22 cellular contexts compared by ENCODE assay signal in genomic region chr15:62327386-62327785, GRCh38.
"Had no signal": no experiment of that assay in that cellular context is flagged by ENCODE, and none has a peak within 500 bp of the region (broad histone marks: within the 10 kb centered on the region; RNA-seq: fewer than 3 reads in every experiment).

No MANE protein-coding gene starts in this region.

- H3K9me3 Mint-ChIP-seq: dendritic cell treated with granulocyte-macrophage colony-stimulating factor and Interleukin-4, amounts not matched to agents 40 ng/mL and 50 ng/mL, for 4 days; effector memory CD8-positive, alpha-beta T cell; immature natural killer cell had no signal

- H3K27ac ChIP-seq: colonic mucosa, esophagus muscularis mucosa, foreskin keratinocyte, gastroesophageal sphincter, heart left ventricle, hepatocyte, left ventricle myocardium inferior, lower lobe of right lung had no signal

- ATAC-seq: effector memory CD8-positive, alpha-beta T cell; foreskin keratinocyte; gastroesophageal sphincter; heart left ventricle; left colon had no signal

- H3K27ac Mint-ChIP-seq: dendritic cell treated with granulocyte-macrophage colony-stimulating factor and Interleukin-4, amounts not matched to agents 40 ng/mL and 50 ng/mL, for 4 days; effector memory CD8-positive, alpha-beta T cell; endodermal cell; immature natural killer cell had no signal

- H3K4me2 ChIP-seq: hepatocyte had no signal

- H3K4me1 ChIP-seq: colonic mucosa, esophagus muscularis mucosa, foreskin keratinocyte, gastroesophageal sphincter, heart left ventricle, left ventricle myocardium inferior, lower lobe of right lung had no signal

- DNase-seq: cerebellar nuclear complex; colonic mucosa; cortex of kidney; effector CD8-positive, alpha-beta T cell; effector memory CD8-positive, alpha-beta T cell; endodermal cell; foreskin keratinocyte; heart left ventricle; hypothalamus; immature natural killer cell; islet precursor cell; kidney; kidney glomerular epithelial cell; left colon; left ventricle myocardium inferior; lower lobe of right lung; mesenchymal stem cell; midbrain had no signal

- H3K36me3 Mint-ChIP-seq: immature natural killer cell had no signal

- H3K36me3 ChIP-seq: colonic mucosa, esophagus muscularis mucosa, gastroesophageal sphincter, heart left ventricle, left ventricle myocardium inferior, lower lobe of right lung had no signal

- H3K4me1 Mint-ChIP-seq: endodermal cell, immature natural killer cell had no signal

- H3K4me3 ChIP-seq: colonic mucosa, esophagus muscularis mucosa, gastroesophageal sphincter, heart left ventricle, hepatocyte, left ventricle myocardium inferior, lower lobe of right lung had no signal

- H3K9me3 ChIP-seq: colonic mucosa, esophagus muscularis mucosa, gastroesophageal sphincter, heart left ventricle, left ventricle myocardium inferior, lower lobe of right lung had no signal

- H3K4me3 Mint-ChIP-seq: dendritic cell treated with granulocyte-macrophage colony-stimulating factor and Interleukin-4, amounts not matched to agents 40 ng/mL and 50 ng/mL, for 4 days; effector memory CD8-positive, alpha-beta T cell; endodermal cell; immature natural killer cell had no signal

- H3K27me3 ChIP-seq: colonic mucosa, hepatocyte had no signal

- H3K79me2 ChIP-seq: hepatocyte had no signal
